Comparison of ENCODE assay signal across 21 cellular contexts in genomic region chr14:56358265-56358664, GRCh38.
"Had no signal": no experiment of that assay in that cellular context is flagged by ENCODE, and none has a peak within 500 bp of the region (broad histone marks: within the 10 kb centered on the region; RNA-seq: fewer than 3 reads in every experiment).

No MANE protein-coding gene starts in this region.

- H3K4me2 ChIP-seq: SK-N-SH had no signal

- H3K9ac ChIP-seq: SK-N-SH had no signal

- H3K4me1 ChIP-seq: body of pancreas, sigmoid colon, spleen, thyroid gland had no signal

- H3K27ac ChIP-seq: body of pancreas, epithelial cell of prostate, neutrophil, sigmoid colon, spleen, thyroid gland had no signal

- H3K9me3 ChIP-seq: body of pancreas, neutrophil, sigmoid colon, SK-N-SH, spleen, thyroid gland had no signal

- H3K27me3 ChIP-seq: body of pancreas, neutrophil, sigmoid colon, spleen, thyroid gland had no signal

- H3K9me3 Mint-ChIP-seq: endodermal cell; natural killer cell treated with Interleukin-12 subunit alpha and Interleukin-12 subunit beta and Interleukin-15 and Interleukin-18, amount 100 ng/mL, for 72 hours had no signal

- H3K4me3 Mint-ChIP-seq: activated naive CD8-positive, alpha-beta T cell treated with anti-CD3 and anti-CD28 coated beads, Interleukin-2, amount 10 ng/mL, durations not matched to agents 7 days and 5 days; endodermal cell; mesothelial cell of epicardium; natural killer cell treated with Interleukin-12 subunit alpha and Interleukin-12 subunit beta and Interleukin-15 and Interleukin-18, amount 100 ng/mL, for 72 hours; stimulated activated naive B cell treated with anti-CD40 and anti-IgM and Interleukin-4, amounts not matched to agents 10 μg/mL and 1 μg/mL and 100 μg/mL, for 72 hours had no signal

- H3K4me3 ChIP-seq: body of pancreas, lung, sigmoid colon, spleen, thyroid gland had no signal

- H3K9me2 ChIP-seq: SK-N-SH had no signal

- ATAC-seq: body of pancreas; natural killer cell treated with Interleukin-12 subunit alpha and Interleukin-12 subunit beta and Interleukin-15 and Interleukin-18, amount 100 ng/mL, for 72 hours; stimulated activated naive B cell treated with anti-CD40 and anti-IgM and Interleukin-4, amounts not matched to agents 10 μg/mL and 1 μg/mL and 100 μg/mL, for 72 hours had no signal

- H3K36me3 Mint-ChIP-seq: activated naive CD8-positive, alpha-beta T cell treated with anti-CD3 and anti-CD28 coated beads, Interleukin-2, amount 10 ng/mL, durations not matched to agents 7 days and 5 days; mesothelial cell of epicardium; stimulated activated naive B cell treated with anti-CD40 and anti-IgM and Interleukin-4, amounts not matched to agents 10 μg/mL and 1 μg/mL and 100 μg/mL, for 72 hours had no signal

- DNase-seq: activated CD4-positive, alpha-beta T cell treated with anti-CD3 and anti-CD28 coated beads for 4 hours; activated CD8-positive, alpha-beta memory T cell treated with anti-CD3 and anti-CD28 coated beads, Interleukin-2, amount 50 U/mL, for 4 hours; activated naive CD8-positive, alpha-beta T cell treated with anti-CD3 and anti-CD28 coated beads, Interleukin-2, amount 10 ng/mL, durations not matched to agents 7 days and 5 days; activated T-cell treated with anti-CD3 and anti-CD28 coated beads, Interleukin-2, amount 50 U/mL, for 48 hours; body of pancreas; endodermal cell; foreskin melanocyte; hypothalamus; islet precursor cell; sigmoid colon; SK-N-SH; spleen; stimulated activated CD4-positive, alpha-beta T cell treated with anti-CD3 and anti-CD28 coated beads, Interleukin-4, amount 100 ng/mL, for 4 hours; stimulated activated naive B cell treated with anti-CD40 and anti-IgM and Interleukin-4, amounts not matched to agents 10 μg/mL and 1 μg/mL and 100 μg/mL, for 72 hours; T-helper 9 cell; thyroid gland had no signal

- H3K27me3 Mint-ChIP-seq: stimulated activated naive B cell treated with anti-CD40 and anti-IgM and Interleukin-4, amounts not matched to agents 10 μg/mL and 1 μg/mL and 100 μg/mL, for 72 hours had no signal

- H3K4me1 Mint-ChIP-seq: mesothelial cell of epicardium; stimulated activated naive B cell treated with anti-CD40 and anti-IgM and Interleukin-4, amounts not matched to agents 10 μg/mL and 1 μg/mL and 100 μg/mL, for 72 hours had no signal

- H3K36me3 ChIP-seq: neutrophil, sigmoid colon, spleen, thyroid gland had no signal

- H3K27ac Mint-ChIP-seq: activated naive CD8-positive, alpha-beta T cell treated with anti-CD3 and anti-CD28 coated beads, Interleukin-2, amount 10 ng/mL, durations not matched to agents 7 days and 5 days; endodermal cell; mesothelial cell of epicardium; natural killer cell treated with Interleukin-12 subunit alpha and Interleukin-12 subunit beta and Interleukin-15 and Interleukin-18, amount 100 ng/mL, for 72 hours; stimulated activated naive B cell treated with anti-CD40 and anti-IgM and Interleukin-4, amounts not matched to agents 10 μg/mL and 1 μg/mL and 100 μg/mL, for 72 hours had no signal
